ENCODE assay signal across 27 cellular contexts in genomic region chr17:55335625-55336024, GRCh38.
A peak's percentile ranks its signal among the peaks of the same experiment; 100 is the strongest.
DNase-seq lines count a peak whose midpoint lies in the region; ATAC-seq, FAIRE-seq and TF ChIP-seq lines count a peak whose summit lies in the region.
"Had no signal": no experiment of that assay in that cellular context is flagged by ENCODE, and none has a peak within 500 bp of the region (broad histone marks: within the 10 kb centered on the region; RNA-seq: fewer than 3 reads in every experiment).

No MANE protein-coding gene starts in this region.

- H3K9me2 ChIP-seq in GM23338 (ENCODE audit: insufficient read depth): no peaks in the 10 kb centered on the region

- no peak overlapping the region for H2BK15ac ChIP-seq in H1 (ENCODE audit: low read length)

- H3K36me3 Mint-ChIP-seq in GM23338 (ENCODE audit: low read depth): no peaks in the 10 kb centered on the region
- H3K36me3 Mint-ChIP-seq in nephron progenitor cell (ENCODE audit: low read depth): no peaks in the 10 kb centered on the region
- no peaks in the 10 kb centered on the region for H3K36me3 Mint-ChIP-seq in activated naive CD8-positive, alpha-beta T cell treated with anti-CD3 and anti-CD28 coated beads, Interleukin-2, amount 50 U/mL, for 24 hours (ENCODE audit: low read depth)
- H3K36me3 Mint-ChIP-seq: CD4-positive, CD25-positive, alpha-beta regulatory T cell; IgD-negative memory B cell had no signal

- no peak overlapping the region for H4K5ac ChIP-seq in H1 (ENCODE audit: insufficient read length, low read depth, low read length)

- H3K27me3 Mint-ChIP-seq in GM23338 (ENCODE audit: insufficient read depth, low read depth, poor library complexity) (peaks cover 7% of the 10 kb centered on the region), nephron progenitor cell (ENCODE audit: low read depth, poor library complexity) (peaks cover 7% of the 10 kb centered on the region)
- peaks cover 18% of the 10 kb centered on the region for H3K27me3 Mint-ChIP-seq in activated naive CD8-positive, alpha-beta T cell treated with anti-CD3 and anti-CD28 coated beads, Interleukin-2, amount 50 U/mL, for 24 hours

- DNase-seq in GM23338 (ENCODE audit: low spot score) (no peak), H1 (ENCODE audit: low read depth in 1 of 2, low spot score in 2 of 2) (no peak), nephron progenitor cell (no peak), hippocampal formation (lab: John Stamatoyannopoulos, UW) (no peak), SHP77 treated with DMSO at 0.1 percent for 48 hours (lab: John Stamatoyannopoulos, UW) (no peak), AG08396 (ENCODE audit: low spot score) (no peak)
- DNase-seq in activated naive CD8-positive, alpha-beta T cell treated with anti-CD3 and anti-CD28 coated beads, Interleukin-2, amount 50 U/mL, for 24 hours: no peak
- DNase-seq: CD4-positive, CD25-positive, alpha-beta regulatory T cell; GOT3; Karpas-422; NCI-H1092; NCI-H1417 treated with DMSO at 0.1 percent for 48 hours; NCI-H187; NCI-H2081 treated with DMSO at 0.1 percent for 48 hours; NCI-H2171; NCI-H226; NCI-H510A; NCI-H69; Right ventricle myocardium superior; RPMI8226 had no signal

- no peak for TF ChIP-seq RAD21 in H1 (IDR thresholded peaks at IDR 0.05 in 1 of 2, conservative IDR thresholded peaks at IDR 0.05 in 1 of 2; ENCODE audit: low read depth in 2 of 2, low read length in 2 of 2)

- no peak overlapping the region for H2BK120ac ChIP-seq in H1 (replicated peaks; ENCODE audit: low read depth, low read length)

- no peaks in the 10 kb centered on the region for H3K36me3 ChIP-seq in GM23338 (ENCODE audit: insufficient read depth)
- no peaks in the 10 kb centered on the region for H3K36me3 ChIP-seq in HUES64 (ENCODE audit: insufficient read depth, low read length)
- no peaks in the 10 kb centered on the region for H3K36me3 ChIP-seq in H1 (ENCODE audit: control insufficient read depth in 2 of 4, insufficient read depth in 4 of 4, low read length in 3 of 4)
- H3K36me3 ChIP-seq: BLaER1 had no signal

- H3K4me2 ChIP-seq in GM23338 (peak overlapping the region; percentile 72), H1 (ENCODE audit: insufficient read depth in 1 of 2, low read depth in 2 of 2, low read length in 2 of 2) (peak overlapping the region; percentile 50 to 60)
- H3K4me2 ChIP-seq: BLaER1 had no signal

- H3K27ac Mint-ChIP-seq in GM23338: no peak overlapping the region
- no peak overlapping the region for H3K27ac Mint-ChIP-seq in nephron progenitor cell
- H3K27ac Mint-ChIP-seq in activated naive CD8-positive, alpha-beta T cell treated with anti-CD3 and anti-CD28 coated beads, Interleukin-2, amount 50 U/mL, for 24 hours: no peak overlapping the region
- H3K27ac Mint-ChIP-seq: CD4-positive, CD25-positive, alpha-beta regulatory T cell; IgD-negative memory B cell had no signal

- H3K4me1 Mint-ChIP-seq in GM23338: peaks cover 14% of the 10 kb centered on the region
- H3K4me1 Mint-ChIP-seq in nephron progenitor cell: peaks cover 36% of the 10 kb centered on the region
- H3K4me1 Mint-ChIP-seq in activated naive CD8-positive, alpha-beta T cell treated with anti-CD3 and anti-CD28 coated beads, Interleukin-2, amount 50 U/mL, for 24 hours: peaks cover 11% of the 10 kb centered on the region

- H3K9ac ChIP-seq in HUES64 (ENCODE audit: low read depth, low read length) (no peak overlapping the region), H1 (replicated peaks in 1 of 4; ENCODE audit: extremely low read depth in 1 of 4, low read depth in 3 of 4, low read length in 3 of 4) (no peak overlapping the region)
- H3K9ac ChIP-seq: BLaER1 had no signal

- no peak overlapping the region for H3K4ac ChIP-seq in H1 (replicated peaks; ENCODE audit: insufficient read length, low read depth, low read length)

- H3K4me3 Mint-ChIP-seq in GM23338 (peak overlapping the region; percentile 39), nephron progenitor cell (peak overlapping the region; percentile 56)
- no peak overlapping the region for H3K4me3 Mint-ChIP-seq in activated naive CD8-positive, alpha-beta T cell treated with anti-CD3 and anti-CD28 coated beads, Interleukin-2, amount 50 U/mL, for 24 hours
- H3K4me3 Mint-ChIP-seq: CD4-positive, CD25-positive, alpha-beta regulatory T cell; IgD-negative memory B cell had no signal

- no peak overlapping the region for H4K91ac ChIP-seq in H1 (replicated peaks; ENCODE audit: insufficient read length, low read length)

- H2AFZ ChIP-seq in GM23338: peak overlapping the region; percentile 97
- peak overlapping the region; percentile 90 for H2AFZ ChIP-seq in H1 (ENCODE audit: low read length)

- H3K79me2 ChIP-seq in GM23338 (replicated peaks; ENCODE audit: insufficient read depth) (no peaks in the 10 kb centered on the region), H1 (ENCODE audit: control insufficient read depth in 1 of 2, insufficient read depth in 2 of 2, low read length in 2 of 2) (no peaks in the 10 kb centered on the region)

- H2BK5ac ChIP-seq in H1 (ENCODE audit: low read depth, low read length): no peak overlapping the region

- H3K27ac ChIP-seq in GM23338 (ENCODE audit: low read depth): no peak overlapping the region
- H3K27ac ChIP-seq in HUES64 (ENCODE audit: low read depth, low read length): no peak overlapping the region
- H3K27ac ChIP-seq in H1 (ENCODE audit: low read depth, low read length): no peak overlapping the region
- H3K27ac ChIP-seq: BLaER1 had no signal

- no peak overlapping the region for H4K8ac ChIP-seq in H1 (ENCODE audit: extremely low read depth, insufficient read depth, low read length)

- no peak overlapping the region for H2BK20ac ChIP-seq in H1 (ENCODE audit: low read length)

- FAIRE-seq in H1 (lab: Jason Lieb, UNC): no peak
- FAIRE-seq: D721Med, G401.6, GM12878, HTR-8/SVneo had no signal

- H3K27me3 ChIP-seq in GM23338 (ENCODE audit: insufficient read depth): no peaks in the 10 kb centered on the region
- no peaks in the 10 kb centered on the region for H3K27me3 ChIP-seq in HUES64 (ENCODE audit: insufficient read depth, low read length)
- H3K27me3 ChIP-seq in H1 (replicated peaks in 1 of 4; ENCODE audit: control insufficient read depth in 3 of 4, extremely low read depth in 1 of 4, insufficient read depth in 3 of 4, low read length in 3 of 4): no peaks in the 10 kb centered on the region
- H3K27me3 ChIP-seq: BLaER1 had no signal

- H3K56ac ChIP-seq in H1 (replicated peaks; ENCODE audit: insufficient read length, low read depth, low read length): no peak overlapping the region

- peak overlapping the region; percentile 42 for H3K4me3 ChIP-seq in GM23338
- H3K4me3 ChIP-seq in HUES64 (ENCODE audit: low read length): peak overlapping the region; percentile 40
- peak overlapping the region in 2 of 4 experiments; percentile 21 to 47; a peak in 4 of 8 replicates for H3K4me3 ChIP-seq in H1 (ENCODE audit: extremely low read depth in 1 of 4, insufficient read depth in 2 of 4, low read depth in 3 of 4, low read length in 4 of 4)
- H3K4me3 ChIP-seq: BLaER1, GM12878 had no signal

- no peak overlapping the region for H2AK5ac ChIP-seq in H1 (ENCODE audit: low read depth, low read length)

- no peak overlapping the region for H2BK12ac ChIP-seq in H1 (ENCODE audit: low read depth, low read length)

- H3K14ac ChIP-seq in H1 (ENCODE audit: insufficient read length): no peak overlapping the region

- H3K23me2 ChIP-seq in H1 (ENCODE audit: low read depth, low read length): no peaks in the 10 kb centered on the region

- H3K9me3 Mint-ChIP-seq in GM23338 (no peaks in the 10 kb centered on the region), nephron progenitor cell (peaks cover 6% of the 10 kb centered on the region)
- peaks cover 3% of the 10 kb centered on the region for H3K9me3 Mint-ChIP-seq in activated naive CD8-positive, alpha-beta T cell treated with anti-CD3 and anti-CD28 coated beads, Interleukin-2, amount 50 U/mL, for 24 hours

- H3K79me1 ChIP-seq in H1 (ENCODE audit: low read depth, low read length): no peaks in the 10 kb centered on the region

- TF ChIP-seq POLR2A in H1 (IDR thresholded peaks at IDR 0.05; ENCODE audit: control extremely low read depth in 1 of 2, low read depth in 2 of 2, low read length in 2 of 2): no peak

- H4K20me1 ChIP-seq in GM23338 (replicated peaks; ENCODE audit: insufficient read depth) (no peaks in the 10 kb centered on the region), H1 (replicated peaks in 1 of 2; ENCODE audit: control insufficient read depth in 1 of 2, insufficient read depth in 2 of 2, low read length in 2 of 2) (no peaks in the 10 kb centered on the region)
- H4K20me1 ChIP-seq: BLaER1 had no signal

- TF ChIP-seq CTCF in GM23338 (conservative IDR thresholded peaks at IDR 0.05; ENCODE audit: low read depth in 2 of 2) (no peak), H1 (IDR thresholded peaks at IDR 0.05; ENCODE audit: control extremely low read depth in 1 of 3, insufficient read depth in 1 of 3, low read depth in 1 of 3, low read length in 3 of 3) (no peak), nephron progenitor cell (IDR thresholded peaks at IDR 0.05) (no peak)

- CTCF ChIA-PET in H1 (lab: Charles Lee; ENCODE audit: partially characterized antibody): interaction anchor here (0.5 to 2.9 kb wide), 7 partner anchors 9 to 1932 kb away, joined by 3 to 18 read pairs (median 5); no protein-coding TSS in a partner anchor

- H3K18ac ChIP-seq in H1 (ENCODE audit: extremely low read depth, low read length): no peak overlapping the region

- no peaks in the 10 kb centered on the region for H3F3A ChIP-seq in GM23338 (replicated peaks; ENCODE audit: low read depth)

- POLR2A ChIA-PET in H1 (lab: Charles Lee; ENCODE audit: partially characterized antibody): no interaction called here

- H3K9me3 ChIP-seq in HUES64 (ENCODE audit: insufficient read depth, low read depth, low read length): no peaks in the 10 kb centered on the region
- H3K9me3 ChIP-seq in H1 (ENCODE audit: insufficient read depth in 2 of 2, low read depth in 1 of 2, low read length in 1 of 2): no peaks in the 10 kb centered on the region

- peak; percentile 43 for ATAC-seq in GM23338
- ATAC-seq in activated naive CD8-positive, alpha-beta T cell treated with anti-CD3 and anti-CD28 coated beads, Interleukin-2, amount 50 U/mL, for 24 hours: no peak
- ATAC-seq: GM12878 had no signal

- H3K4me1 ChIP-seq in GM23338 (ENCODE audit: insufficient read depth) (peaks cover 15% of the 10 kb centered on the region), HUES64 (ENCODE audit: insufficient read depth, low read length) (peaks cover 17% of the 10 kb centered on the region), H1 (replicated peaks in 1 of 4; ENCODE audit: control insufficient read depth in 3 of 4, insufficient read depth in 4 of 4, low read length in 3 of 4) (peaks cover 0 to 5% (median 1%) of the 10 kb centered on the region in 4 experiments; a peak in 3 of 7 replicates)
- H3K4me1 ChIP-seq: BLaER1 had no signal

- TF ChIP-seq EP300 in H1 (IDR thresholded peaks at IDR 0.05; ENCODE audit: borderline replicate concordance in 1 of 2, low read depth in 2 of 2, low read length in 2 of 2): no peak

- no peak overlapping the region for H3K23ac ChIP-seq in H1 (ENCODE audit: insufficient read length)

TF ChIP-seq in GM23338, 12 proteins besides CTCF, POLR2A, EP300 and RAD21 (continues in another document):
- TF ChIP-seq ZNF331 (CRISPR knock-in tag; IDR thresholded peaks at IDR 0.05; ENCODE audit: low read depth) (no peak), POLR2AphosphoS5 (IDR thresholded peaks at IDR 0.05; ENCODE audit: low read depth) (no peak)

TF ChIP-seq in H1, 55 proteins besides CTCF, POLR2A, EP300 and RAD21 (continues in another document):
- no peak for TF ChIP-seq YY1 (IDR thresholded peaks at IDR 0.05; ENCODE audit: low read depth, low read length)
- TF ChIP-seq PHF8 (conservative IDR thresholded peaks at IDR 0.05; ENCODE audit: low read depth, low read length): no peak
